In the genomic region with DNA sequence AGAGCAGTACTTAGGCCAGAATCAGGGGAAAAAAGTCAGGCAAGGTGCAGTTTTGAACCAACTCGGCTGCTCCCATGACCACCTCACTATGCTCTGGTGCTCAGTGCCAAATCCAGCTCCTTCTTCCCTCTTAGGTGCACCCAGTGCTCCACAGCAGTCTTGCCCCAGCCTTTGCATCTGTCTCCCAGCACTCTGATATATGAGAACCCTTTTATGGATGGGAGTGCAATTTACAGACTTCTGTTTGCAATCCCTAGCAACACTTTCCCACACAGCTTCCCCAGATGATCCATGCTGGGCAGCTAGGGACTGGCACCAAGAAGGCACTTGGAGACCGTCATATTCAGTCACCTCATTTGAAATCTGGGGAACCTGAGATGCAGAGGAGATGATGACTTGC, we compare ENCODE assay signal across 16 cellular contexts.
DNase-seq lines count a peak whose midpoint lies in the region; ATAC-seq and TF ChIP-seq lines count a peak whose summit lies in the region.
"Had no signal": no experiment of that assay in that cellular context is flagged by ENCODE, and none has a peak within 500 bp of the region (broad histone marks: within the 10 kb centered on the region; RNA-seq: fewer than 3 reads in every experiment).

No MANE protein-coding gene starts in this region.

- peak; percentile 73 for ATAC-seq in mucosa of descending colon
- ATAC-seq in GM21360 (IDR thresholded peaks at IDR 0.05; ENCODE audit: unreplicated experiment): no peak
- ATAC-seq in GM18873 (IDR thresholded peaks at IDR 0.05; ENCODE audit: low FRiP score, unreplicated experiment): no peak

- no peaks in the 10 kb centered on the region for H3K9me3 ChIP-seq in colonic mucosa
- H3K9me3 ChIP-seq in mucosa of descending colon: no peaks in the 10 kb centered on the region

- no peak overlapping the region for H3K27ac ChIP-seq in colonic mucosa
- H3K27ac ChIP-seq: BLaER1 treated with 17β-estradiol and CSF1 and Interleukin-3, amounts not matched to agents 10 nM and 100 nM had no signal

- H3K4me3 ChIP-seq in colonic mucosa (no peak overlapping the region), mucosa of descending colon (no peak overlapping the region)
- H3K4me3 ChIP-seq: BLaER1 treated with 17β-estradiol and CSF1 and Interleukin-3, amounts not matched to agents 10 nM and 100 nM had no signal

- intact Hi-C loops in colonic mucosa (cut with DNase I): no loop called here
- intact Hi-C loops in mucosa of descending colon (cut with DNase I, micrococcal nuclease): no loop called here

- TF ChIP-seq CTCF in colonic mucosa (IDR thresholded peaks at IDR 0.05) (no peak), mucosa of descending colon (IDR thresholded peaks at IDR 0.05) (no peak)

- H3K36me3 ChIP-seq in colonic mucosa (no peaks in the 10 kb centered on the region), mucosa of descending colon (ENCODE audit: low read depth) (no peaks in the 10 kb centered on the region)
- H3K36me3 ChIP-seq: BLaER1 treated with 17β-estradiol and CSF1 and Interleukin-3, amounts not matched to agents 10 nM and 100 nM had no signal

- H3K9ac ChIP-seq in colonic mucosa (ENCODE audit: low read depth in 2 of 2, low read length in 2 of 2): no peak overlapping the region
- H3K9ac ChIP-seq: BLaER1 treated with 17β-estradiol and CSF1 and Interleukin-3, amounts not matched to agents 10 nM and 100 nM had no signal

- DNase-seq in DMS 273 (lab: John Stamatoyannopoulos, UW; ENCODE audit: unreplicated experiment) (peak; percentile 58), NCI-H2171 treated with DMSO at 0.1 percent for 48 hours (lab: John Stamatoyannopoulos, UW) (peak; percentile 68), colonic mucosa (peak; percentile 23), mucosa of descending colon (peak in 2 of 3 donors; percentile 30 to 37), GDM1 (lab: John Stamatoyannopoulos, UW) (no peak), NCI-H1105 treated with DMSO at 0.1 percent for 48 hours (lab: John Stamatoyannopoulos, UW) (no peak)
- DNase-seq: ACHN; CD4-positive, CD25-positive, alpha-beta regulatory T cell; DND-41; GF-D8; GOT3; H9; IMR-90 had no signal

- H3K4me1 ChIP-seq in colonic mucosa: no peaks in the 10 kb centered on the region
- H3K4me1 ChIP-seq in mucosa of descending colon (ENCODE audit: low read depth): peaks cover 30% of the 10 kb centered on the region

- no peaks in the 10 kb centered on the region for H3K27me3 ChIP-seq in colonic mucosa
- H3K27me3 ChIP-seq: BLaER1 treated with 17β-estradiol and CSF1 and Interleukin-3, amounts not matched to agents 10 nM and 100 nM had no signal

Comparison
In these comparisons a context has a peak if more than half of its experiments do, and no peak if none do; other contexts are left out.
1. DNase-seq: peak in DMS 273 (single experiment), NCI-H2171 treated with DMSO at 0.1 percent for 48 hours (single experiment), colonic mucosa (single experiment) and mucosa of descending colon (2 of 3); none in GDM1 (single experiment) and NCI-H1105 treated with DMSO at 0.1 percent for 48 hours (single experiment).